ENCODE assay signal across 13 cellular contexts in genomic region chr1:53552146-53552940, GRCh38.
A peak's percentile ranks its signal among the peaks of the same experiment; 100 is the strongest.
DNase-seq lines count a peak whose midpoint lies in the region; ATAC-seq and TF ChIP-seq lines count a peak whose summit lies in the region.
"Had no signal": no experiment of that assay in that cellular context is flagged by ENCODE, and none has a peak within 500 bp of the region (broad histone marks: within the 10 kb centered on the region; RNA-seq: fewer than 3 reads in every experiment).

No MANE protein-coding gene starts in this region.

- H3K27me3 Mint-ChIP-seq in natural killer cell treated with Interleukin-12 subunit alpha and Interleukin-12 subunit beta and Interleukin-15 and Interleukin-18, amount 100 ng/mL, for 72 hours = peaks cover 17% of the 10 kb centered on the region in 2 donors
- H3K27me3 Mint-ChIP-seq in natural killer cell (ENCODE audit: low read depth in 2 of 2) = peaks cover 8 to 19% of the 10 kb centered on the region in 2 donors
- H3K27me3 Mint-ChIP-seq: CD4-positive, alpha-beta T cell had no signal

- no peaks in the 10 kb centered on the region for H3K9me3 ChIP-seq in Peyer's patch
- H3K9me3 ChIP-seq: colonic mucosa, SJSA1 had no signal

- no peaks in the 10 kb centered on the region for H3K27me3 ChIP-seq in Peyer's patch
- H3K27me3 ChIP-seq: colonic mucosa, SJSA1 had no signal

- peak; percentile 56 for DNase-seq in natural killer cell treated with Interleukin-12 subunit alpha and Interleukin-12 subunit beta and Interleukin-15 and Interleukin-18, amount 100 ng/mL, for 72 hours (ENCODE audit: low spot score)
- DNase-seq in natural killer cell (no peak), Peyer's patch (peak in 2 of 3 donors; percentile 18 to 23), islet precursor cell (peak; percentile 47), dedifferentiated amniotic fluid mesenchymal stem cell (ENCODE audit: extremely low spot score) (no peak)
- no peak for DNase-seq in stimulated activated CD4-positive, alpha-beta T cell treated with anti-CD3 and anti-CD28 coated beads, Interleukin-15, amount 100 ng/mL, for 24 hours
- DNase-seq: colonic mucosa, HCEC 1CT, NCI-H2227 treated with DMSO at 0.1 percent for 48 hours had no signal

- H3K27ac ChIP-seq in Peyer's patch = no peak overlapping the region
- H3K27ac ChIP-seq: colonic mucosa, SJSA1 had no signal

- no peak for TF ChIP-seq POLR2A in Peyer's patch (IDR thresholded peaks at IDR 0.05)

- H3K4me3 Mint-ChIP-seq in natural killer cell treated with Interleukin-12 subunit alpha and Interleukin-12 subunit beta and Interleukin-15 and Interleukin-18, amount 100 ng/mL, for 72 hours = no peak overlapping the region
- H3K4me3 Mint-ChIP-seq in natural killer cell = no peak overlapping the region
- H3K4me3 Mint-ChIP-seq: CD4-positive, alpha-beta T cell had no signal

- no peak for ATAC-seq in natural killer cell treated with Interleukin-12 subunit alpha and Interleukin-12 subunit beta and Interleukin-15 and Interleukin-18, amount 100 ng/mL, for 72 hours
- ATAC-seq in natural killer cell (no peak), GM19397 (IDR thresholded peaks at IDR 0.05; ENCODE audit: unreplicated experiment) (no peak), HG03280 (IDR thresholded peaks at IDR 0.05; ENCODE audit: unreplicated experiment) (no peak)

- no peaks in the 10 kb centered on the region for H3K4me1 ChIP-seq in Peyer's patch
- H3K4me1 ChIP-seq: colonic mucosa had no signal

- H3K36me3 Mint-ChIP-seq in natural killer cell treated with Interleukin-12 subunit alpha and Interleukin-12 subunit beta and Interleukin-15 and Interleukin-18, amount 100 ng/mL, for 72 hours = no peaks in the 10 kb centered on the region
- H3K36me3 Mint-ChIP-seq in natural killer cell = no peaks in the 10 kb centered on the region

- no peak overlapping the region for H3K27ac Mint-ChIP-seq in natural killer cell treated with Interleukin-12 subunit alpha and Interleukin-12 subunit beta and Interleukin-15 and Interleukin-18, amount 100 ng/mL, for 72 hours
- H3K27ac Mint-ChIP-seq in natural killer cell = peak overlapping the region in 1 of 2 donors; percentile 16
- H3K27ac Mint-ChIP-seq: CD4-positive, alpha-beta T cell had no signal

- no peak for TF ChIP-seq CTCF in natural killer cell (IDR thresholded peaks at IDR 0.05)
- no peak for TF ChIP-seq CTCF in Peyer's patch (IDR thresholded peaks at IDR 0.05)

- peaks cover 31 to 38% of the 10 kb centered on the region in 2 donors for H3K4me1 Mint-ChIP-seq in natural killer cell treated with Interleukin-12 subunit alpha and Interleukin-12 subunit beta and Interleukin-15 and Interleukin-18, amount 100 ng/mL, for 72 hours (ENCODE audit: low read depth in 2 of 2)
- peaks cover 7% of the 10 kb centered on the region in 2 donors for H3K4me1 Mint-ChIP-seq in natural killer cell

- intact Hi-C loops in natural killer cell (cut with micrococcal nuclease) = no loop called here

- H3K4me3 ChIP-seq in Peyer's patch = no peak overlapping the region
- H3K4me3 ChIP-seq: colonic mucosa, SJSA1 had no signal

- H3K36me3 ChIP-seq in Peyer's patch = no peaks in the 10 kb centered on the region
- H3K36me3 ChIP-seq: colonic mucosa, SJSA1 had no signal

- H3K9me3 Mint-ChIP-seq in natural killer cell treated with Interleukin-12 subunit alpha and Interleukin-12 subunit beta and Interleukin-15 and Interleukin-18, amount 100 ng/mL, for 72 hours = no peaks in the 10 kb centered on the region
- H3K9me3 Mint-ChIP-seq in natural killer cell = no peaks in the 10 kb centered on the region
- H3K9me3 Mint-ChIP-seq: CD4-positive, alpha-beta T cell had no signal

Comparison
In these comparisons a context has a peak if more than half of its experiments do, and no peak if none do; other contexts are left out.
1. DNase-seq: peak in natural killer cell treated with Interleukin-12 subunit alpha and Interleukin-12 subunit beta and Interleukin-15 and Interleukin-18, amount 100 ng/mL, for 72 hours (single experiment), Peyer's patch (2 of 3) and islet precursor cell (single experiment); none in natural killer cell (single experiment), dedifferentiated amniotic fluid mesenchymal stem cell (single experiment) and stimulated activated CD4-positive, alpha-beta T cell treated with anti-CD3 and anti-CD28 coated beads, Interleukin-15, amount 100 ng/mL, for 24 hours (single experiment).